1 cellular context compared by ENCODE assay signal in genomic region chr2:62156861-62157496, GRCh38.
TF ChIP-seq lines count a peak whose summit lies in the region.

No MANE protein-coding gene starts in this region.

TF ChIP-seq in H1, 55 proteins besides CTCF, POLR2A, EP300 and RAD21:
- TF ChIP-seq TEAD4 (IDR thresholded peaks at IDR 0.05; ENCODE audit: low read depth, low read length) (peak; percentile 33; the same call in 1 of the 2 replicates), CHD2 (IDR thresholded peaks at IDR 0.05; ENCODE audit: low read length) (no peak)
